Comparison of ENCODE assay signal across 1 cellular context in the genomic region with DNA sequence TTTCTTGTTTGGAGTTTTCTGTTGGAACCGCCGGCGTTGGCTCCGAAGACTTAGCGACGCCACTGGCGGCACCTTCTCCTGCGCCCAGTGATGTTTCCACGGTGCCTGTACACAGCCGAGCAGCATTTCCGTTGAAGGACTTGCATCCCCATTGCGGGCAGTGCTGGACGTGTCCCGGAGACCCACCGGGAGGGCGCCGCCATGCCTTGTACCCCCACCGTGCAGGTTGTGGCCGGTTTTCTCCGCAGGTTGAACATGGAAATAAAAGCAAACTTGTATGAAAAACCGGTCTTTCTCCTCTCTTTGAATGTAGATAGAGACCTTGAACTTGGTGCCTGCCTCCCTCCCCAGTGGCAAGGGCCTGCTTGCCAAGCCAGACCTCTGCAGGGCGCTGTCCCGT.
TF ChIP-seq lines count a peak whose summit lies in the region.

No MANE protein-coding gene starts in this region.

TF ChIP-seq in K562, 482 proteins besides CTCF, POLR2A, EP300 and RAD21:
- TF ChIP-seq ZNF668 (CRISPR knock-in tag; IDR thresholded peaks at IDR 0.05) (no peak), CBX5 (IDR thresholded peaks at IDR 0.05; ENCODE audit: borderline replicate concordance, low read depth) (no peak), MTA1 (IDR thresholded peaks at IDR 0.05; ENCODE audit: borderline replicate concordance) (no peak), ZBTB33 (CRISPR knock-in tag; IDR thresholded peaks at IDR 0.05) (peak; percentile 51; the same call in 1 of the 2 replicates)
TF ChIP-seq in K562: peak in this region for 1.
